Comparison of ENCODE assay signal across 25 cellular contexts in the genomic region with DNA sequence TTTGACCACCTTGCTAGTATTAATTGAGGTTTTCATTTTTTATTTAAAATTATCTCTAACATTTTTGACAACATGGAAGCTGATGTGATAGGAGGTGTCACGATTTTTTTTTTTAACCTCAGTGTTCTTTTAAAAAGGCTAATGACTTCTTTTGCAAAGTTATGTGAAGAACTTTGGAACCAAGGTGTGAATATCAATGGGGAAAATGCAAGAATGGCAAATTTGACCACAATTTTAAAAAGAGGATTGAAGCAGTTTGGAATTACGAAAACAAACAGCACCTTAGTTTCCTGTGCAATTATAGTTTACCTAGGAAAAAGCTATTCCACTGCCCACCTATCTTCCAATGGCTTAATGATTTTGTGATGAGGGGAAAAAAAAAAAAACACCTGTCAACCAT.
"Had no signal": no experiment of that assay in that cellular context is flagged by ENCODE, and none has a peak within 500 bp of the region (broad histone marks: within the 10 kb centered on the region; RNA-seq: fewer than 3 reads in every experiment).

No MANE protein-coding gene starts in this region.

- FAIRE-seq: bronchial epithelial cell had no signal

- DNase-seq: activated CD4-positive, alpha-beta T cell treated with anti-CD3 and anti-CD28 coated beads for 48 hours; activated CD4-positive, alpha-beta T cell treated with anti-CD3 and anti-CD28 coated beads, Interleukin-2, amount 50 U/mL, for 4 hours; activated CD4-positive, CD25-positive, alpha-beta regulatory T cell treated with anti-CD3 and anti-CD28 coated beads, Interleukin-2, amount 50 U/mL, for 72 hours; activated CD8-positive, alpha-beta memory T cell treated with anti-CD3 and anti-CD28 coated beads, Interleukin-2, amount 10 ng/mL, durations not matched to agents 7 days and 5 days; activated effector memory CD4-positive, alpha-beta T cell treated with Interleukin-2 at 50 U/mL for 16 hours; activated naive CD4-positive, alpha-beta T cell; activated naive CD8-positive, alpha-beta T cell treated with anti-CD3 and anti-CD28 coated beads, Interleukin-2, amount 50 U/mL, for 24 hours; activated T-cell treated with anti-CD3 and anti-CD28 coated beads, Interleukin-2, amount 50 U/mL, for 24 hours; amniotic stem cell; body of pancreas; central memory CD4-positive, alpha-beta T cell; Kasumi-1; NCI-H1048; NCI-H1694; NCI-H2029; NCI-H510A treated with DMSO at 0.1 percent for 48 hours; NCI-H69; Peyer's patch; Right ventricle myocardium superior; SJCRH30; SK-N-SH; T-helper 1 cell had no signal

- H3K4me3 ChIP-seq: ascending aorta, body of pancreas, Peyer's patch, SJCRH30 had no signal

- H3K27ac ChIP-seq: ascending aorta, body of pancreas, Peyer's patch, RWPE1, SJCRH30 had no signal

- H3K9me3 ChIP-seq: ascending aorta, body of pancreas, Peyer's patch, SJCRH30, SK-N-SH had no signal

- H3K27me3 ChIP-seq: ascending aorta, body of pancreas, Peyer's patch, SJCRH30 had no signal

- H3K4me1 ChIP-seq: ascending aorta, body of pancreas, Peyer's patch, SJCRH30 had no signal

- H3K9ac ChIP-seq: SK-N-SH had no signal

- H3K36me3 ChIP-seq: Peyer's patch, SJCRH30 had no signal

- H3K4me2 ChIP-seq: SK-N-SH had no signal

- ATAC-seq: activated CD8-positive, alpha-beta memory T cell treated with anti-CD3 and anti-CD28 coated beads, Interleukin-2, amount 10 ng/mL, durations not matched to agents 7 days and 5 days; activated naive CD8-positive, alpha-beta T cell treated with anti-CD3 and anti-CD28 coated beads, Interleukin-2, amount 50 U/mL, for 24 hours; body of pancreas had no signal
